Comparison of ENCODE assay signal across 21 cellular contexts in genomic region chr9:99948896-99949295, GRCh38. TPM values are rescaled to one million over a fixed set of nuclear protein-coding genes. Genes with fewer than 3 reads are reported as not detected.
DNase-seq lines count a peak whose midpoint lies in the region; ATAC-seq and TF ChIP-seq lines count a peak whose summit lies in the region.
"Had no signal": no experiment of that assay in that cellular context is flagged by ENCODE, and none has a peak within 500 bp of the region (broad histone marks: within the 10 kb centered on the region; RNA-seq: fewer than 3 reads in every experiment).

No MANE protein-coding gene starts in this region.

- H3K9me3 ChIP-seq in breast epithelium (peaks cover 0 to 6% of the 10 kb centered on the region in 2 donors), PC-3 (ENCODE audit: low read length) (no peaks in the 10 kb centered on the region), stomach (no peaks in the 10 kb centered on the region), HAP-1 (no peaks in the 10 kb centered on the region)
- H3K9me3 ChIP-seq: A549 had no signal

- in situ Hi-C loops in HAP-1 (cut with MboI; ENCODE audit: low sequenced_read_pairs): no loop called here

- peak; percentile 24 for DNase-seq in MCF 10A (ENCODE audit: unreplicated experiment)
- DNase-seq in breast epithelium (ENCODE audit: low spot score in 2 of 2): no peak
- DNase-seq in PC-3: peak; percentile 16
- DNase-seq in fibroblast of mammary gland (ENCODE audit: low read depth): peak; percentile 10
- peak; percentile 29 for DNase-seq in stomach
- no peak for DNase-seq in HAP-1 (ENCODE audit: low spot score in 2 of 2)
- no peak for DNase-seq in GM10266 (ENCODE audit: extremely low spot score)
- DNase-seq: activated CD4-positive, alpha-beta memory T cell treated with anti-CD3 and anti-CD28 coated beads for 36 hours; activated naive CD8-positive, alpha-beta T cell treated with anti-CD3 and anti-CD28 coated beads, Interleukin-2, amount 50 U/mL, for 24 hours; activated T-cell treated with anti-CD3 and anti-CD28 coated beads, Interleukin-2, amount 50 U/mL, for 72 hours; cerebellar nuclear complex; Karpas-422; mesenchymal stem cell; NCI-H1694; stimulated activated CD4-positive, alpha-beta T cell treated with anti-CD3 and anti-CD28 coated beads, Interleukin-2, amount 100 ng/mL, for 24 hours; substantia nigra had no signal

- no peaks in the 10 kb centered on the region for H3K9me2 ChIP-seq in PC-3 (replicated peaks; ENCODE audit: low read length)

- intact Hi-C loops in MCF 10A (cut with micrococcal nuclease) (no loop called here), breast epithelium (cut with DNase I; ENCODE audit: low total_unique reads) (loop anchor here (10.0 kb wide), 1 partner anchor 964 kb away; no protein-coding TSS in a partner anchor), PC-3 (cut with micrococcal nuclease) (no loop called here), stomach (cut with DNase I; ENCODE audit: low total_unique reads) (no loop called here)

- CTCF ChIA-PET in MCF 10A (lab: Yijun Ruan, JAX) (interaction anchor here (1.0 to 1.1 kb wide), 3 partner anchors 53 to 789 kb away, joined by 3 read pairs; no protein-coding TSS in a partner anchor), PC-3 (lab: Charles Lee) (no interaction called here)

- no peaks in the 10 kb centered on the region for H3K79me2 ChIP-seq in PC-3 (ENCODE audit: low read length)

- no peak overlapping the region for H3K27ac ChIP-seq in breast epithelium
- H3K27ac ChIP-seq in PC-3 (ENCODE audit: low read length): no peak overlapping the region
- no peak overlapping the region for H3K27ac ChIP-seq in stomach
- H3K27ac ChIP-seq: A549, RWPE1 had no signal

- no peak overlapping the region for H3K9ac ChIP-seq in PC-3 (ENCODE audit: low read length)

- peaks cover 8% of the 10 kb centered on the region for H3K36me3 Mint-ChIP-seq in MCF 10A (ENCODE audit: insufficient read depth, unreplicated experiment)

- no peaks in the 10 kb centered on the region for H3F3A ChIP-seq in PC-3 (ENCODE audit: low read length, unreplicated experiment)

- no peak overlapping the region for H3K27ac Mint-ChIP-seq in MCF 10A (ENCODE audit: low read depth, unreplicated experiment)
- H3K27ac Mint-ChIP-seq: activated CD4-positive, alpha-beta memory T cell treated with anti-CD3 and anti-CD28 coated beads for 36 hours; activated naive CD8-positive, alpha-beta T cell treated with anti-CD3 and anti-CD28 coated beads, Interleukin-2, amount 50 U/mL, for 24 hours; activated T-cell treated with anti-CD3 and anti-CD28 coated beads, Interleukin-2, amount 50 U/mL, for 72 hours had no signal

- H4K20me1 ChIP-seq in PC-3 (ENCODE audit: low read length): no peaks in the 10 kb centered on the region

- no peak overlapping the region for H2AFZ ChIP-seq in PC-3 (ENCODE audit: low read length)

- H3K4me2 ChIP-seq in PC-3 (ENCODE audit: low read length): no peak overlapping the region
- H3K4me2 ChIP-seq: A549 had no signal

- TF ChIP-seq EP300 in stomach (IDR thresholded peaks at IDR 0.05): no peak

- TF ChIP-seq POLR2A in breast epithelium (IDR thresholded peaks at IDR 0.05) (no peak), stomach (IDR thresholded peaks at IDR 0.05) (no peak)

- no TSS peak for BruUV-seq in MCF 10A (replicated peaks; lab: Mats Ljungman, UMichigan)
- no TSS peak for BruUV-seq in PC-3 (replicated peaks; lab: Mats Ljungman, UMichigan)

- no peaks in the 10 kb centered on the region for H3K9me3 Mint-ChIP-seq in MCF 10A (ENCODE audit: unreplicated experiment)
- H3K9me3 Mint-ChIP-seq: activated CD4-positive, alpha-beta memory T cell treated with anti-CD3 and anti-CD28 coated beads for 36 hours; activated naive CD8-positive, alpha-beta T cell treated with anti-CD3 and anti-CD28 coated beads, Interleukin-2, amount 50 U/mL, for 24 hours; activated T-cell treated with anti-CD3 and anti-CD28 coated beads, Interleukin-2, amount 50 U/mL, for 72 hours; neural crest cell had no signal

- ATAC-seq in PC-3: peak; percentile 72
- ATAC-seq in GM18502 (IDR thresholded peaks at IDR 0.05; ENCODE audit: poor library complexity, unreplicated experiment): no peak
- ATAC-seq: A549; activated naive CD8-positive, alpha-beta T cell treated with anti-CD3 and anti-CD28 coated beads, Interleukin-2, amount 50 U/mL, for 24 hours; activated T-cell treated with anti-CD3 and anti-CD28 coated beads, Interleukin-2, amount 50 U/mL, for 72 hours; GM12878 had no signal

- no peaks in the 10 kb centered on the region for H3K36me3 ChIP-seq in breast epithelium
- H3K36me3 ChIP-seq in PC-3 (ENCODE audit: low read depth, low read length): no peaks in the 10 kb centered on the region
- peaks cover 0 to 26% (median 22%) of the 10 kb centered on the region in 4 donors for H3K36me3 ChIP-seq in stomach
- no peaks in the 10 kb centered on the region; the same call in 1 of the 2 replicates for H3K36me3 ChIP-seq in HAP-1 (replicated peaks)

- H3K27me3 ChIP-seq in breast epithelium (no peaks in the 10 kb centered on the region), PC-3 (ENCODE audit: low read length) (no peaks in the 10 kb centered on the region), stomach (no peaks in the 10 kb centered on the region), HAP-1 (ENCODE audit: low read depth) (no peaks in the 10 kb centered on the region)

- TF ChIP-seq CTCF in MCF 10A (IDR thresholded peaks at IDR 0.05; ENCODE audit: unreplicated experiment): no peak
- no peak for TF ChIP-seq CTCF in breast epithelium (IDR thresholded peaks at IDR 0.05)
- TF ChIP-seq CTCF in PC-3 (conservative IDR thresholded peaks at IDR 0.05; ENCODE audit: low read depth, low read length): no peak
- no peak for TF ChIP-seq CTCF in fibroblast of mammary gland (conservative IDR thresholded peaks at IDR 0.05; ENCODE audit: control insufficient read depth, insufficient read depth, low read depth, low read length)
- TF ChIP-seq CTCF in stomach (IDR thresholded peaks at IDR 0.05): no peak
- no peak for TF ChIP-seq CTCF in GM10266 (IDR thresholded peaks at IDR 0.05; ENCODE audit: control insufficient read depth, insufficient read depth, low read depth, missing control alignments)

- H3K4me3 ChIP-seq in breast epithelium (no peak overlapping the region), PC-3 (ENCODE audit: low read length) (no peak overlapping the region), fibroblast of mammary gland (ENCODE audit: control insufficient read depth, low read depth, low read length) (no peak overlapping the region), stomach (no peak overlapping the region), HAP-1 (no peak overlapping the region)
- H3K4me3 ChIP-seq: A549, GM12878 had no signal

- H3K27me3 Mint-ChIP-seq in MCF 10A (ENCODE audit: insufficient read depth, unreplicated experiment): no peaks in the 10 kb centered on the region
- H3K27me3 Mint-ChIP-seq: activated CD4-positive, alpha-beta memory T cell treated with anti-CD3 and anti-CD28 coated beads for 36 hours; activated naive CD8-positive, alpha-beta T cell treated with anti-CD3 and anti-CD28 coated beads, Interleukin-2, amount 50 U/mL, for 24 hours had no signal

- H3K4me3 Mint-ChIP-seq in MCF 10A (ENCODE audit: unreplicated experiment): no peak overlapping the region
- H3K4me3 Mint-ChIP-seq: activated CD4-positive, alpha-beta memory T cell treated with anti-CD3 and anti-CD28 coated beads for 36 hours; activated naive CD8-positive, alpha-beta T cell treated with anti-CD3 and anti-CD28 coated beads, Interleukin-2, amount 50 U/mL, for 24 hours; activated T-cell treated with anti-CD3 and anti-CD28 coated beads, Interleukin-2, amount 50 U/mL, for 72 hours; neural crest cell had no signal

- H3K4me1 ChIP-seq in breast epithelium: peaks cover 0 to 3% of the 10 kb centered on the region in 2 donors
- no peaks in the 10 kb centered on the region for H3K4me1 ChIP-seq in PC-3 (ENCODE audit: insufficient read depth, low read length)
- peaks cover 0 to 8% (median 3%) of the 10 kb centered on the region in 4 donors for H3K4me1 ChIP-seq in stomach
- peaks cover 5% of the 10 kb centered on the region for H3K4me1 ChIP-seq in HAP-1
- H3K4me1 ChIP-seq: A549 had no signal

- no peaks in the 10 kb centered on the region for H3K4me1 Mint-ChIP-seq in MCF 10A (ENCODE audit: insufficient read depth, unreplicated experiment)
- H3K4me1 Mint-ChIP-seq: neural crest cell had no signal

- POLR2A ChIA-PET in MCF 10A (lab: Yijun Ruan, JAX) (interaction anchor here (0.7 to 1.9 kb wide), 4 partner anchors 15 to 130 kb away, joined by 3 to 4 read pairs (median 4); partner anchors contain the start of gene NR4A3), PC-3 (lab: Charles Lee; ENCODE audit: unreplicated experiment) (no interaction called here)

RNA-seq across cellular contexts. Expression of gene STX17, which starts 42.4 kb away (rescaled TPM):
- 32.4 and 37.2 TPM in 2 replicates for total RNA-seq in MCF 10A (2022)
- 10 to 100 TPM; 32.3 to 67.9 (median 50.1) TPM for total RNA-seq in breast epithelium
- total RNA-seq in PC-3 (2014; rRNA removed): 12.8 TPM in 2 replicates
- 10 to 100 TPM; 14.2 to 44.8 (median 22.8) TPM for total RNA-seq in stomach
- polyA plus RNA-seq in stomach: 10 to 100 TPM in 2 of 3 donors, 1 to 10 TPM in 1; 4.6 to 11.5 (median 10.1) TPM

Comparison
In these comparisons a context has a peak if more than half of its experiments do, and no peak if none do; other contexts are left out.
1. DNase-seq: peak in MCF 10A (single experiment), PC-3 (single experiment), fibroblast of mammary gland (single experiment) and stomach (single experiment); none in breast epithelium (0 of 2), HAP-1 (0 of 2) and GM10266 (single experiment).